ENCODE assay signal across 8 cellular contexts in the genomic region with DNA sequence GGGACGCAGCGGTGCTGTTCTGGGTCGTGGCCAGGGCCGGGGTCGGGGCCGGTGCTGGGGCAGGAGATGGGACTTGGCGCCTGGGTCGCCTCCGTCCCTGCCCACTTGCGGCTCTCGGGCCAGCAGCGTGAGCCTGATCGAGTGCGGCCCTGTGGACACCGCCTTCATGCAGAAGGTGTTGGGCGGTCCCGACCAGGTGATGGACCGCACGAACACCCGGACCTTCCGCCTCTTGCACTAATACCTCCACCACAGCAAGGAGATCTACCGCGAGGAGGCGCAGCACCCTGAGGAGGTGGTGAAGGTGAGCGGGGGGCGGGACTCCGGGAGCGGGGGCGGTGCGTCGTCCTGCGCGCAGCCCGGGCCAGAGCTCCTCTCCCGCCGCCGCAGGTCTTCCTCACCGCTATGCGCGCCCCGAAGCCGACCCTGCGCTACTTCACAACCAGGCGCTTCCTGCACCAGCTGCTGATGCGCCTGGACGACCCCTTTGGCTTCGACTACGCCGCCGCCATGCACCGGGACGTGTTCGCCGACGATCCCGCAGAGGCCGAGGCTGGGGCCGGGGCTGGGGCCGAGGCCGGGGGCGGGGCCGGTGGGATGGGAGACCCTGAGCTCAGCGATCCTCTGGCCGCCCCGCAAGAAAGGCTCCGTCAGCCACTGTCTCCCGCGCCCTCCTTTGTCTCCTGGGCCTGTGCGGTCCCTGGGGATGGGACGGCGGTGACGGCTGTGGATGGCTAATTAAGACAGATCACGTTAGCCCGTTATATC. TPM values are rescaled to one million over a fixed set of nuclear protein-coding genes. Genes with fewer than 3 reads are reported as not detected.
DNase-seq lines count a peak whose midpoint lies in the region; ATAC-seq and TF ChIP-seq lines count a peak whose summit lies in the region.

No MANE protein-coding gene starts in this region.

- ATAC-seq in GM18907 (IDR thresholded peaks at IDR 0.05; ENCODE audit: unreplicated experiment) = peak; percentile 49
- peak; percentile 74 for ATAC-seq in stimulated activated naive CD8-positive, alpha-beta T cell treated with anti-CD3 and anti-CD28 coated beads, Interleukin-15, Interleukin-2, amounts not matched to agents 100 U/mL and 50 U/mL, for 24 hours

- H3K36me3 ChIP-seq in colonic mucosa (no peaks in the 10 kb centered on the region), mucosa of rectum (ENCODE audit: control insufficient read depth in 2 of 2, insufficient read depth in 2 of 2, low read length in 2 of 2) (peaks cover 4 to 7% of the 10 kb centered on the region in 2 donors), tibial artery (peaks cover 5 to 28% (median 16%) of the 10 kb centered on the region in 3 donors)

- H3K4me3 ChIP-seq in colonic mucosa (peak overlapping the region; percentile 42), mucosa of rectum (ENCODE audit: low read length in 2 of 2) (peak overlapping the region; percentile 26 to 50), tibial artery (no peak overlapping the region)

- TF ChIP-seq EP300 in Ishikawa (IDR thresholded peaks at IDR 0.05; ENCODE audit: borderline replicate concordance) = 0 out of 2 replicates have a peak, but pooled peaks have one; percentile 22

- peak; percentile 76 for DNase-seq in activated CD4-positive, CD25-positive, alpha-beta regulatory T cell treated with anti-CD3 and anti-CD28 coated beads, Interleukin-2, amount 50 U/mL, for 72 hours
- DNase-seq in colonic mucosa = peak; percentile 93
- peak; percentile 87 for DNase-seq in stimulated activated naive CD8-positive, alpha-beta T cell treated with anti-CD3 and anti-CD28 coated beads, Interleukin-15, Interleukin-2, amounts not matched to agents 100 U/mL and 50 U/mL, for 24 hours
- no peak for DNase-seq in H4 (ENCODE audit: low spot score)
- no peak for DNase-seq in tibial artery

- H3K9me3 ChIP-seq in colonic mucosa (no peaks in the 10 kb centered on the region), mucosa of rectum (ENCODE audit: control insufficient read depth in 2 of 2, low read length in 2 of 2) (no peaks in the 10 kb centered on the region), tibial artery (no peaks in the 10 kb centered on the region)

- peak; percentile 62 for TF ChIP-seq RAD21 in Ishikawa (IDR thresholded peaks at IDR 0.05; ENCODE audit: low read depth)

- H3K4me1 ChIP-seq in colonic mucosa (no peaks in the 10 kb centered on the region), mucosa of rectum (ENCODE audit: control insufficient read depth in 2 of 2, insufficient read depth in 2 of 2, low read length in 2 of 2) (peaks cover 9% of the 10 kb centered on the region in 2 donors), tibial artery (peaks cover 0 to 20% (median 6%) of the 10 kb centered on the region in 4 donors)

- no peak overlapping the region for H3K27ac ChIP-seq in colonic mucosa
- H3K27ac ChIP-seq in mucosa of rectum (ENCODE audit: low read depth in 2 of 2, low read length in 2 of 2) = no peak overlapping the region
- no peak overlapping the region for H3K27ac ChIP-seq in tibial artery

- intact Hi-C loops in colonic mucosa (cut with DNase I) (no loop called here), tibial artery (cut with DNase I; ENCODE audit: low total_unique reads) (no loop called here)

- H3K27me3 ChIP-seq in colonic mucosa = no peaks in the 10 kb centered on the region
- H3K27me3 ChIP-seq in mucosa of rectum (ENCODE audit: control insufficient read depth in 2 of 2, insufficient read depth in 2 of 2, low read length in 2 of 2) = no peaks in the 10 kb centered on the region
- no peaks in the 10 kb centered on the region for H3K27me3 ChIP-seq in tibial artery

- H3K9ac ChIP-seq in colonic mucosa (ENCODE audit: low read depth in 2 of 2, low read length in 2 of 2) = peak overlapping the region; percentile 9 to 26
- H3K9ac ChIP-seq in mucosa of rectum (ENCODE audit: low read depth in 1 of 2, low read length in 2 of 2) = no peak overlapping the region

- peak; percentile 32 for TF ChIP-seq CTCF in colonic mucosa (IDR thresholded peaks at IDR 0.05)
- TF ChIP-seq CTCF in tibial artery (IDR thresholded peaks at IDR 0.05) = no peak

TF ChIP-seq in Ishikawa, 13 proteins besides CTCF, POLR2A, EP300 and RAD21:
- TF ChIP-seq, protein P1, sequence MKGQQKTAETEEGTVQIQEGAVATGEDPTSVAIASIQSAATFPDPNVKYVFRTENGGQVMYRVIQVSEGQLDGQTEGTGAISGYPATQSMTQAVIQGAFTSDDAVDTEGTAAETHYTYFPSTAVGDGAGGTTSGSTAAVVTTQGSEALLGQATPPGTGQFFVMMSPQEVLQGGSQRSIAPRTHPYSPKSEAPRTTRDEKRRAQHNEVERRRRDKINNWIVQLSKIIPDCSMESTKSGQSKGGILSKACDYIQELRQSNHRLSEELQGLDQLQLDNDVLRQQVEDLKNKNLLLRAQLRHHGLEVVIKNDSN (IDR thresholded peaks at IDR 0.05) = peak; percentile 50
- 0 out of 2 replicates have a peak, but pooled peaks have one; percentile 38 for TF ChIP-seq TAF1 (IDR thresholded peaks at IDR 0.05; ENCODE audit: low read depth)
- TF ChIP-seq YY1 (IDR thresholded peaks at IDR 0.05; ENCODE audit: low read depth) = no peak; the same call in 1 of the 2 replicates
- TF ChIP-seq, protein P2, sequence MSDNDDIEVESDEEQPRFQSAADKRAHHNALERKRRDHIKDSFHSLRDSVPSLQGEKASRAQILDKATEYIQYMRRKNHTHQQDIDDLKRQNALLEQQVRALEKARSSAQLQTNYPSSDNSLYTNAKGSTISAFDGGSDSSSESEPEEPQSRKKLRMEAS (IDR thresholded peaks at IDR 0.05) = peak; percentile 71
- no peak for TF ChIP-seq REST (IDR thresholded peaks at IDR 0.05; ENCODE audit: low read depth)
- peak; percentile 93 for TF ChIP-seq EGR1 (IDR thresholded peaks at IDR 0.05)
- no peak for TF ChIP-seq CREB1 (IDR thresholded peaks at IDR 0.05; ENCODE audit: low read depth)
- TF ChIP-seq TEAD4 (IDR thresholded peaks at IDR 0.05) = peak; percentile 24; the same call in 1 of the 2 replicates
- no peak for TF ChIP-seq CEBPB (IDR thresholded peaks at IDR 0.05)
- no peak for TF ChIP-seq NFIC (IDR thresholded peaks at IDR 0.05)
- TF ChIP-seq FOXM1 (IDR thresholded peaks at IDR 0.05; ENCODE audit: borderline replicate concordance, low read depth) = no peak
- TF ChIP-seq TCF12 (IDR thresholded peaks at IDR 0.05; ENCODE audit: low read depth) = 0 out of 2 replicates have a peak, but pooled peaks have one; percentile 29
- 0 out of 2 replicates have a peak, but pooled peaks have one; percentile 77 for TF ChIP-seq ZBTB7A (IDR thresholded peaks at IDR 0.05; ENCODE audit: low read depth)

RNA-seq across cellular contexts. Expression of gene HSD17B1, which starts 4.5 kb away (rescaled TPM):
- total RNA-seq in colonic mucosa = 1 to 10 TPM in 1 of 2 donors, under 1 TPM in 1; 0.88 to 1.7 TPM
- 0.47 and 0.48 TPM in 2 replicates for total RNA-seq in H4 (2014; rRNA removed; shearing (Covaris generic))

RNA-seq across cellular contexts. Expression of gene NAGLU, which starts 12.2 kb away (rescaled TPM):
- 10 to 100 TPM; 27.8 to 38.6 TPM for total RNA-seq in colonic mucosa
- 18.7 and 35.1 TPM in 2 replicates for total RNA-seq in H4 (2014; rRNA removed; shearing (Covaris generic))

RNA-seq across cellular contexts. Expression of gene COASY, which starts 13.7 kb away (rescaled TPM):
- 100 to 1,000 TPM in 1 of 2 donors, 10 to 100 TPM in 1; 94.2 to 176 TPM for total RNA-seq in colonic mucosa
- total RNA-seq in H4 (2014; rRNA removed; shearing (Covaris generic)) = 26.8 and 31.9 TPM in 2 replicates

RNA-seq across cellular contexts. Expression of gene MLX, which starts 18.6 kb away (rescaled TPM):
- 10 to 100 TPM; 79.6 to 83.0 TPM for total RNA-seq in colonic mucosa
- 23.2 and 31.9 TPM in 2 replicates for total RNA-seq in H4 (2014; rRNA removed; shearing (Covaris generic))

RNA-seq across cellular contexts. Expression of gene PSMC3IP, which starts 29.3 kb away (rescaled TPM):
- 10 to 100 TPM in 1 of 2 donors, 1 to 10 TPM in 1; 2.2 to 11.6 TPM for total RNA-seq in colonic mucosa
- total RNA-seq in H4 (2014; rRNA removed; shearing (Covaris generic)) = 11.9 and 12.6 TPM in 2 replicates

Comparison
In these comparisons a context has a peak if more than half of its experiments do, and no peak if none do; other contexts are left out.
1. DNase-seq: peak in activated CD4-positive, CD25-positive, alpha-beta regulatory T cell treated with anti-CD3 and anti-CD28 coated beads, Interleukin-2, amount 50 U/mL, for 72 hours (single experiment), colonic mucosa (single experiment) and stimulated activated naive CD8-positive, alpha-beta T cell treated with anti-CD3 and anti-CD28 coated beads, Interleukin-15, Interleukin-2, amounts not matched to agents 100 U/mL and 50 U/mL, for 24 hours (single experiment); none in H4 (single experiment) and tibial artery (0 of 2).
2. H3K4me3 ChIP-seq: peak in colonic mucosa (single experiment) and mucosa of rectum (2 of 2); none in tibial artery (0 of 2).
3. H3K9ac ChIP-seq: peak in colonic mucosa (2 of 2); none in mucosa of rectum (0 of 2).